17 cellular contexts compared by ENCODE assay signal in genomic region chr12:28237423-28237822, GRCh38. TPM values are rescaled to one million over a fixed set of nuclear protein-coding genes. Genes with fewer than 3 reads are reported as not detected.
DNase-seq lines count a peak whose midpoint lies in the region; ATAC-seq and TF ChIP-seq lines count a peak whose summit lies in the region.
"Had no signal": no experiment of that assay in that cellular context is flagged by ENCODE, and none has a peak within 500 bp of the region (broad histone marks: within the 10 kb centered on the region; RNA-seq: fewer than 3 reads in every experiment).

No MANE protein-coding gene starts in this region.

- no peaks in the 10 kb centered on the region for H3K36me3 ChIP-seq in right lobe of liver
- H3K36me3 ChIP-seq: colonic mucosa, gastrocnemius medialis, thoracic aorta had no signal

- peak in 3 of 4 donors; percentile 15 to 33 (median 21) for TF ChIP-seq CTCF in right lobe of liver (IDR thresholded peaks at IDR 0.05)
- TF ChIP-seq CTCF in coronary artery (IDR thresholded peaks at IDR 0.05): no peak

- H3K4me3 ChIP-seq in right lobe of liver (no peak overlapping the region), coronary artery (no peak overlapping the region)
- H3K4me3 ChIP-seq: colonic mucosa, gastrocnemius medialis, GM12878, smooth muscle cell, thoracic aorta had no signal

- TF ChIP-seq POLR2A in right lobe of liver (IDR thresholded peaks at IDR 0.05): no peak

- no peaks in the 10 kb centered on the region for H3K27me3 ChIP-seq in right lobe of liver
- H3K27me3 ChIP-seq: colonic mucosa, gastrocnemius medialis had no signal

- ATAC-seq in right lobe of liver (peak in 1 of 4 donors; percentile 39), HG03432 (IDR thresholded peaks at IDR 0.05; ENCODE audit: unreplicated experiment) (no peak)
- ATAC-seq: gastrocnemius medialis, GM12878 had no signal

- no peaks in the 10 kb centered on the region for H3K4me1 ChIP-seq in right lobe of liver
- H3K4me1 ChIP-seq: colonic mucosa had no signal

- H3K9me3 ChIP-seq in right lobe of liver: no peaks in the 10 kb centered on the region
- H3K9me3 ChIP-seq: colonic mucosa, gastrocnemius medialis, thoracic aorta had no signal

- peak; percentile 25 for DNase-seq in EH (ENCODE audit: low read depth)
- DNase-seq in NCI-H460 (ENCODE audit: extremely low read depth, low read depth): peak; percentile 2
- peak; percentile 19 for DNase-seq in dermis blood vessel endothelial cell
- no peak for DNase-seq in right lobe of liver
- no peak for DNase-seq in NCI-H2227 treated with DMSO at 0.1 percent for 48 hours (lab: John Stamatoyannopoulos, UW)
- DNase-seq in germinal center (ENCODE audit: low spot score): no peak
- DNase-seq in coronary artery (ENCODE audit: low spot score): no peak
- DNase-seq: colonic mucosa, gastrocnemius medialis, NCI-H1105, NCI-H524 treated with DMSO at 0.1 percent for 48 hours, Right ventricle myocardium superior, T1000 had no signal

- intact Hi-C loops in right lobe of liver (cut with DNase I): no loop called here

- H3K27ac ChIP-seq in right lobe of liver: no peak overlapping the region
- H3K27ac ChIP-seq in coronary artery: no peak overlapping the region
- H3K27ac ChIP-seq: colonic mucosa, gastrocnemius medialis, thoracic aorta had no signal

RNA-seq across cellular contexts. Expression of gene CCDC91, which starts 47.2 kb away (rescaled TPM):
- total RNA-seq in NCI-H460 (2014; rRNA removed; shearing (Covaris generic)): 15.5 and 20.2 TPM in 2 replicates
- 4.5 and 5.7 TPM in 2 replicates for polyA plus RNA-seq in NCI-H460 (2014; cell fraction: nucleus; rRNA removed)
- total RNA-seq in dermis blood vessel endothelial cell (8.3 and 12.6 TPM in 2 replicates), right lobe of liver (10 to 100 TPM; 10.0 to 21.5 (median 13.9) TPM)

Comparison
In these comparisons a context has a peak if more than half of its experiments do, and no peak if none do; other contexts are left out.
1. DNase-seq: peak in EH (single experiment), NCI-H460 (single experiment) and dermis blood vessel endothelial cell (single experiment); none in right lobe of liver (0 of 3), NCI-H2227 treated with DMSO at 0.1 percent for 48 hours (single experiment), germinal center (single experiment) and coronary artery (single experiment).